ENCODE assay signal across 1 cellular context in genomic region chr19:50325310-50326100, GRCh38.
TF ChIP-seq lines count a peak whose summit lies in the region.

No MANE protein-coding gene starts in this region.

TF ChIP-seq in HepG2, 621 proteins besides CTCF, POLR2A, EP300 and RAD21 (continued from another document and continues in another):
- no peak for TF ChIP-seq EZH2 (conservative IDR thresholded peaks at IDR 0.05; ENCODE audit: low read depth, low read length)
- TF ChIP-seq NCOA2 (CRISPR knock-in tag; IDR thresholded peaks at IDR 0.05), result peak; percentile 50; the same call in 1 of the 2 replicates
- no peak for TF ChIP-seq ZNF337 (CRISPR knock-in tag; IDR thresholded peaks at IDR 0.05; ENCODE audit: borderline replicate concordance, low read depth)
- TF ChIP-seq RFX5 (IDR thresholded peaks at IDR 0.05; ENCODE audit: low read depth, low read length), result no peak
- TF ChIP-seq AGO1 (IDR thresholded peaks at IDR 0.05; ENCODE audit: low read depth, low read length, poor library complexity, severe bottlenecking), result no peak
- TF ChIP-seq JUNB (CRISPR knock-in tag; IDR thresholded peaks at IDR 0.05; ENCODE audit: borderline replicate concordance), result no peak
- TF ChIP-seq, protein P1, sequence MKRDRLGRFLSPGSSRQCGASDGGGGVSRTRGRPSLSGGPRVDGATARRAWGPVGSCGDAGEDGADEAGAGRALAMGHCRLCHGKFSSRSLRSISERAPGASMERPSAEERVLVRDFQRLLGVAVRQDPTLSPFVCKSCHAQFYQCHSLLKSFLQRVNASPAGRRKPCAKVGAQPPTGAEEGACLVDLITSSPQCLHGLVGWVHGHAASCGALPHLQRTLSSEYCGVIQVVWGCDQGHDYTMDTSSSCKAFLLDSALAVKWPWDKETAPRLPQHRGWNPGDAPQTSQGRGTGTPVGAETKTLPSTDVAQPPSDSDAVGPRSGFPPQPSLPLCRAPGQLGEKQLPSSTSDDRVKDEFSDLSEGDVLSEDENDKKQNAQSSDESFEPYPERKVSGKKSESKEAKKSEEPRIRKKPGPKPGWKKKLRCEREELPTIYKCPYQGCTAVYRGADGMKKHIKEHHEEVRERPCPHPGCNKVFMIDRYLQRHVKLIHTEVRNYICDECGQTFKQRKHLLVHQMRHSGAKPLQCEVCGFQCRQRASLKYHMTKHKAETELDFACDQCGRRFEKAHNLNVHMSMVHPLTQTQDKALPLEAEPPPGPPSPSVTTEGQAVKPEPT (CRISPR knock-in tag; IDR thresholded peaks at IDR 0.05; ENCODE audit: low read depth), result peak; percentile 87
- no peak for TF ChIP-seq NBN (conservative IDR thresholded peaks at IDR 0.05)
- TF ChIP-seq CBFB (CRISPR knock-in tag; IDR thresholded peaks at IDR 0.05), result no peak
- peak; percentile 78 for TF ChIP-seq ZNF263 (CRISPR knock-in tag; IDR thresholded peaks at IDR 0.05)
- no peak for TF ChIP-seq ZNF7 (CRISPR knock-in tag; IDR thresholded peaks at IDR 0.05)
- peak; percentile 91; the same call in 1 of the 2 replicates for TF ChIP-seq FLYWCH1 (CRISPR knock-in tag; IDR thresholded peaks at IDR 0.05)
- no peak for TF ChIP-seq ZNF253 (CRISPR knock-in tag; IDR thresholded peaks at IDR 0.05; ENCODE audit: borderline replicate concordance)
- no peak for TF ChIP-seq TAF1 (CRISPR knock-in tag; IDR thresholded peaks at IDR 0.05)
- TF ChIP-seq PBX2 (CRISPR knock-in tag; IDR thresholded peaks at IDR 0.05), result no peak
- TF ChIP-seq TMF1 (CRISPR knock-in tag; IDR thresholded peaks at IDR 0.05; ENCODE audit: low read depth), result peak; percentile 97
- TF ChIP-seq TSC22D2 (CRISPR knock-in tag; IDR thresholded peaks at IDR 0.05; ENCODE audit: borderline replicate concordance), result peak; percentile 89; the same call in 1 of the 2 replicates
- TF ChIP-seq ZNF354B (CRISPR knock-in tag; IDR thresholded peaks at IDR 0.05), result peak; percentile 53; the same call in 1 of the 2 replicates
- no peak for TF ChIP-seq ZBTB3 (CRISPR knock-in tag; IDR thresholded peaks at IDR 0.05; ENCODE audit: borderline replicate concordance, low read depth)
- peak; percentile 34; the same call in 1 of the 2 replicates for TF ChIP-seq ZNF770 (CRISPR knock-in tag; IDR thresholded peaks at IDR 0.05)
- no peak for TF ChIP-seq HHEX (CRISPR knock-in tag; IDR thresholded peaks at IDR 0.05)
- no peak for TF ChIP-seq CREBL2 (CRISPR knock-in tag; IDR thresholded peaks at IDR 0.05; ENCODE audit: borderline replicate concordance)
- TF ChIP-seq PRPF4 (IDR thresholded peaks at IDR 0.05; ENCODE audit: low read depth, low read length, poor library complexity, severe bottlenecking), result no peak
- no peak; the same call in 1 of the 2 replicates for TF ChIP-seq SMAD1 (CRISPR knock-in tag; IDR thresholded peaks at IDR 0.05; ENCODE audit: borderline replicate concordance, low read depth)
- peak; percentile 83 for TF ChIP-seq ZNF331 (CRISPR knock-in tag; IDR thresholded peaks at IDR 0.05)
- no peak for TF ChIP-seq NFIB (CRISPR knock-in tag; IDR thresholded peaks at IDR 0.05; ENCODE audit: borderline replicate concordance)
- TF ChIP-seq, protein P2, sequence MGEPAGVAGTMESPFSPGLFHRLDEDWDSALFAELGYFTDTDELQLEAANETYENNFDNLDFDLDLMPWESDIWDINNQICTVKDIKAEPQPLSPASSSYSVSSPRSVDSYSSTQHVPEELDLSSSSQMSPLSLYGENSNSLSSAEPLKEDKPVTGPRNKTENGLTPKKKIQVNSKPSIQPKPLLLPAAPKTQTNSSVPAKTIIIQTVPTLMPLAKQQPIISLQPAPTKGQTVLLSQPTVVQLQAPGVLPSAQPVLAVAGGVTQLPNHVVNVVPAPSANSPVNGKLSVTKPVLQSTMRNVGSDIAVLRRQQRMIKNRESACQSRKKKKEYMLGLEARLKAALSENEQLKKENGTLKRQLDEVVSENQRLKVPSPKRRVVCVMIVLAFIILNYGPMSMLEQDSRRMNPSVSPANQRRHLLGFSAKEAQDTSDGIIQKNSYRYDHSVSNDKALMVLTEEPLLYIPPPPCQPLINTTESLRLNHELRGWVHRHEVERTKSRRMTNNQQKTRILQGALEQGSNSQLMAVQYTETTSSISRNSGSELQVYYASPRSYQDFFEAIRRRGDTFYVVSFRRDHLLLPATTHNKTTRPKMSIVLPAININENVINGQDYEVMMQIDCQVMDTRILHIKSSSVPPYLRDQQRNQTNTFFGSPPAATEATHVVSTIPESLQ (CRISPR knock-in tag; conservative IDR thresholded peaks at IDR 0.05), result peak; percentile 96; the same call in 1 of the 2 replicates
- no peak for TF ChIP-seq REPIN1 (CRISPR knock-in tag; IDR thresholded peaks at IDR 0.05; ENCODE audit: borderline replicate concordance, low read depth)
- TF ChIP-seq NR2C2 (CRISPR knock-in tag; IDR thresholded peaks at IDR 0.05; ENCODE audit: borderline replicate concordance), result peak; percentile 51; the same call in 1 of the 2 replicates
- TF ChIP-seq, protein P3, sequence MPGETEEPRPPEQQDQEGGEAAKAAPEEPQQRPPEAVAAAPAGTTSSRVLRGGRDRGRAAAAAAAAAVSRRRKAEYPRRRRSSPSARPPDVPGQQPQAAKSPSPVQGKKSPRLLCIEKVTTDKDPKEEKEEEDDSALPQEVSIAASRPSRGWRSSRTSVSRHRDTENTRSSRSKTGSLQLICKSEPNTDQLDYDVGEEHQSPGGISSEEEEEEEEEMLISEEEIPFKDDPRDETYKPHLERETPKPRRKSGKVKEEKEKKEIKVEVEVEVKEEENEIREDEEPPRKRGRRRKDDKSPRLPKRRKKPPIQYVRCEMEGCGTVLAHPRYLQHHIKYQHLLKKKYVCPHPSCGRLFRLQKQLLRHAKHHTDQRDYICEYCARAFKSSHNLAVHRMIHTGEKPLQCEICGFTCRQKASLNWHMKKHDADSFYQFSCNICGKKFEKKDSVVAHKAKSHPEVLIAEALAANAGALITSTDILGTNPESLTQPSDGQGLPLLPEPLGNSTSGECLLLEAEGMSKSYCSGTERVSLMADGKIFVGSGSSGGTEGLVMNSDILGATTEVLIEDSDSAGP (CRISPR knock-in tag; IDR thresholded peaks at IDR 0.05; ENCODE audit: borderline replicate concordance), result peak; percentile 65; the same call in 1 of the 2 replicates
- TF ChIP-seq ZNF577 (CRISPR knock-in tag; IDR thresholded peaks at IDR 0.05; ENCODE audit: borderline replicate concordance, low read depth), result no peak
- 0 out of 2 replicates have a peak, but pooled peaks have one; percentile 59 for TF ChIP-seq SIN3A (IDR thresholded peaks at IDR 0.05; ENCODE audit: borderline replicate concordance, low read depth, low read length)
- no peak for TF ChIP-seq NR2F1 (CRISPR knock-in tag; IDR thresholded peaks at IDR 0.05)
- TF ChIP-seq ZSCAN20 (CRISPR knock-in tag; IDR thresholded peaks at IDR 0.05; ENCODE audit: borderline replicate concordance), result peak; percentile 87; the same call in 1 of the 2 replicates
- peak; percentile 94; the same call in 1 of the 2 replicates for TF ChIP-seq ATF7-NPFF (CRISPR knock-in tag; IDR thresholded peaks at IDR 0.05; ENCODE audit: low read depth)
- TF ChIP-seq ATF7 (IDR thresholded peaks at IDR 0.05), result no peak
- TF ChIP-seq ATF7 (CRISPR knock-in tag; IDR thresholded peaks at IDR 0.05), result no peak
- peak; percentile 58 for TF ChIP-seq XRCC5 (optimal IDR thresholded peaks at IDR 0.05; ENCODE audit: low read length)
- TF ChIP-seq, protein P4, sequence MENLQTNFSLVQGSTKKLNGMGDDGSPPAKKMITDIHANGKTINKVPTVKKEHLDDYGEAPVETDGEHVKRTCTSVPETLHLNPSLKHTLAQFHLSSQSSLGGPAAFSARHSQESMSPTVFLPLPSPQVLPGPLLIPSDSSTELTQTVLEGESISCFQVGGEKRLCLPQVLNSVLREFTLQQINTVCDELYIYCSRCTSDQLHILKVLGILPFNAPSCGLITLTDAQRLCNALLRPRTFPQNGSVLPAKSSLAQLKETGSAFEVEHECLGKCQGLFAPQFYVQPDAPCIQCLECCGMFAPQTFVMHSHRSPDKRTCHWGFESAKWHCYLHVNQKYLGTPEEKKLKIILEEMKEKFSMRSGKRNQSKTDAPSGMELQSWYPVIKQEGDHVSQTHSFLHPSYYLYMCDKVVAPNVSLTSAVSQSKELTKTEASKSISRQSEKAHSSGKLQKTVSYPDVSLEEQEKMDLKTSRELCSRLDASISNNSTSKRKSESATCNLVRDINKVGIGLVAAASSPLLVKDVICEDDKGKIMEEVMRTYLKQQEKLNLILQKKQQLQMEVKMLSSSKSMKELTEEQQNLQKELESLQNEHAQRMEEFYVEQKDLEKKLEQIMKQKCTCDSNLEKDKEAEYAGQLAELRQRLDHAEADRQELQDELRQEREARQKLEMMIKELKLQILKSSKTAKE (CRISPR knock-in tag; IDR thresholded peaks at IDR 0.05; ENCODE audit: borderline replicate concordance), result no peak
- TF ChIP-seq KLF16 (CRISPR knock-in tag; IDR thresholded peaks at IDR 0.05), result peak in 1 of 2 experiments; percentile 89; a peak in 2 of 4 replicates
- peak; percentile 67; the same call in 1 of the 2 replicates for TF ChIP-seq MAZ (IDR thresholded peaks at IDR 0.05; ENCODE audit: borderline replicate concordance, low read depth, low read length)
- peak; percentile 88 for TF ChIP-seq MAZ (CRISPR knock-in tag; IDR thresholded peaks at IDR 0.05; ENCODE audit: low read depth)
- TF ChIP-seq MED1 (CRISPR knock-in tag; IDR thresholded peaks at IDR 0.05), result peak; percentile 38; the same call in 1 of the 2 replicates
- no peak for TF ChIP-seq ZNF530 (CRISPR knock-in tag; IDR thresholded peaks at IDR 0.05; ENCODE audit: low read depth)
- peak; percentile 53; the same call in 1 of the 2 replicates for TF ChIP-seq PPARG (CRISPR knock-in tag; conservative IDR thresholded peaks at IDR 0.05)
- TF ChIP-seq ARNT (IDR thresholded peaks at IDR 0.05), result no peak
- TF ChIP-seq ZNF572 (CRISPR knock-in tag; IDR thresholded peaks at IDR 0.05), result no peak
- 0 out of 2 replicates have a peak, but pooled peaks have one; percentile 78 for TF ChIP-seq MYNN (CRISPR knock-in tag; IDR thresholded peaks at IDR 0.05; ENCODE audit: low read depth)
- TF ChIP-seq RBAK (CRISPR knock-in tag; IDR thresholded peaks at IDR 0.05), result no peak
- TF ChIP-seq ZFP36 (IDR thresholded peaks at IDR 0.05; ENCODE audit: borderline replicate concordance, low read depth, low read length, partially characterized antibody), result no peak
- TF ChIP-seq, protein P5, sequence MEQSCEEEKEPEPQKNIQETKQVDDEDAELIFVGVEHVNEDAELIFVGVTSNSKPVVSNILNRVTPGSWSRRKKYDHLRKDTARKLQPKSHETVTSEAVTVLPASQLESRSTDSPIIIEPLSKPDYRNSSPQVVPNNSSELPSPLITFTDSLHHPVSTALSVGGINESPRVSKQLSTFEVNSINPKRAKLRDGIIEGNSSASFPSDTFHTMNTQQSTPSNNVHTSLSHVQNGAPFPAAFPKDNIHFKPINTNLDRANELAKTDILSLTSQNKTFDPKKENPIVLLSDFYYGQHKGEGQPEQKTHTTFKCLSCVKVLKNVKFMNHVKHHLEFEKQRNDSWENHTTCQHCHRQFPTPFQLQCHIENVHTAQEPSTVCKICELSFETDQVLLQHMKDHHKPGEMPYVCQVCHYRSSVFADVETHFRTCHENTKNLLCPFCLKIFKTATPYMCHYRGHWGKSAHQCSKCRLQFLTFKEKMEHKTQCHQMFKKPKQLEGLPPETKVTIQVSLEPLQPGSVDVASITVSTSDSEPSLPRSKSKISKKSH (CRISPR knock-in tag; IDR thresholded peaks at IDR 0.05; ENCODE audit: borderline replicate concordance), result no peak; the same call in 1 of the 2 replicates
- TF ChIP-seq ZNF740 (CRISPR knock-in tag; IDR thresholded peaks at IDR 0.05), result peak; percentile 93
- TF ChIP-seq ZNF3 (CRISPR knock-in tag; IDR thresholded peaks at IDR 0.05), result 0 out of 2 replicates have a peak, but pooled peaks have one; percentile 36
- TF ChIP-seq ZNF274 (CRISPR knock-in tag; IDR thresholded peaks at IDR 0.05), result no peak
- peak; percentile 54; the same call in 1 of the 2 replicates for TF ChIP-seq TEF (CRISPR knock-in tag; IDR thresholded peaks at IDR 0.05)
- TF ChIP-seq SPEN (CRISPR knock-in tag; IDR thresholded peaks at IDR 0.05; ENCODE audit: low read depth), result peak; percentile 72; the same call in 1 of the 2 replicates
- TF ChIP-seq TBL1XR1 (IDR thresholded peaks at IDR 0.05; ENCODE audit: borderline replicate concordance, low read length, partially characterized antibody), result no peak
- TF ChIP-seq TGIF2 (CRISPR knock-in tag; IDR thresholded peaks at IDR 0.05), result peak; percentile 50; the same call in 1 of the 2 replicates
